In genomic region chr11:65396769-65397745, GRCh38 we compare ENCODE assay signal across 17 cellular contexts. TPM values are rescaled to one million over a fixed set of nuclear protein-coding genes. Genes with fewer than 3 reads are reported as not detected.
DNase-seq lines count a peak whose midpoint lies in the region; ATAC-seq and TF ChIP-seq lines count a peak whose summit lies in the region.
"Had no signal": no experiment of that assay in that cellular context is flagged by ENCODE, and none has a peak within 500 bp of the region (broad histone marks: within the 10 kb centered on the region; RNA-seq: fewer than 3 reads in every experiment).

No MANE protein-coding gene starts in this region.

- H3K4me3 Mint-ChIP-seq in chondrocyte (ENCODE audit: unreplicated experiment): no peak overlapping the region
- H3K4me3 Mint-ChIP-seq: activated CD4-positive, alpha-beta T cell treated with anti-CD3 and anti-CD28 coated beads, Interleukin-2, amount 10 ng/mL, durations not matched to agents 24 days and 14 days; stimulated activated memory B cell treated with anti-CD40 and anti-IgM and Interleukin-4, amounts not matched to agents 10 μg/mL and 1 μg/mL and 100 μg/mL, for 72 hours had no signal

- H3K4me1 Mint-ChIP-seq in chondrocyte (ENCODE audit: low read depth): peaks cover 3% of the 10 kb centered on the region

- TF ChIP-seq CTCF in RWPE1 (conservative IDR thresholded peaks at IDR 0.05; ENCODE audit: low read depth): no peak
- no peak for TF ChIP-seq CTCF in chondrocyte (IDR thresholded peaks at IDR 0.05)
- TF ChIP-seq CTCF in lower lobe of right lung (IDR thresholded peaks at IDR 0.05): no peak

- no peak for ATAC-seq in lower lobe of right lung
- ATAC-seq in SK-N-SH treated with all-trans-retinoic acid at 6 μM for 48 hours: no peak
- ATAC-seq: HCT116; left cardiac atrium; Panc1; stimulated activated memory B cell treated with anti-CD40 and anti-IgM and Interleukin-4, amounts not matched to agents 10 μg/mL and 1 μg/mL and 100 μg/mL, for 72 hours had no signal

- no peak overlapping the region for H3K4me3 ChIP-seq in lower lobe of right lung
- H3K4me3 ChIP-seq: transverse colon had no signal

- H3K27me3 ChIP-seq in lower lobe of right lung (ENCODE audit: low read depth): no peaks in the 10 kb centered on the region
- H3K27me3 ChIP-seq: transverse colon had no signal

- DNase-seq in RWPE1 (ENCODE audit: low spot score): no peak
- DNase-seq in chondrocyte (ENCODE audit: low spot score): peak; percentile 89
- no peak for DNase-seq in lower lobe of right lung
- DNase-seq: activated CD4-positive, alpha-beta T cell treated with anti-CD3 and anti-CD28 coated beads, Interleukin-2, amount 10 ng/mL, durations not matched to agents 24 days and 14 days; activated naive CD4-positive, alpha-beta T cell treated with anti-CD3 and anti-CD28 coated beads, Interleukin-2, amount 50 U/mL, for 16 hours; Calu3; IMR-90; left cardiac atrium; midbrain; MM.1S; transverse colon had no signal

- H3K36me3 ChIP-seq in lower lobe of right lung: peaks cover 89% of the 10 kb centered on the region

- CTCF ChIA-PET in RWPE1 (lab: Yijun Ruan, JAX): interaction anchor here (1.6 kb wide), 1 partner anchor 19 kb away, joined by 3 read pairs; no protein-coding TSS in a partner anchor

- no peak overlapping the region for H3K27ac Mint-ChIP-seq in chondrocyte (ENCODE audit: unreplicated experiment)
- H3K27ac Mint-ChIP-seq: activated CD4-positive, alpha-beta T cell treated with anti-CD3 and anti-CD28 coated beads, Interleukin-2, amount 10 ng/mL, durations not matched to agents 24 days and 14 days had no signal

- POLR2A ChIA-PET in RWPE1 (lab: Yijun Ruan, JAX; ENCODE audit: low non-redundant PET): no interaction called here

- H3K9me3 Mint-ChIP-seq in chondrocyte (ENCODE audit: low read depth): no peaks in the 10 kb centered on the region
- H3K9me3 Mint-ChIP-seq: activated CD4-positive, alpha-beta T cell treated with anti-CD3 and anti-CD28 coated beads, Interleukin-2, amount 10 ng/mL, durations not matched to agents 24 days and 14 days; stimulated activated memory B cell treated with anti-CD40 and anti-IgM and Interleukin-4, amounts not matched to agents 10 μg/mL and 1 μg/mL and 100 μg/mL, for 72 hours had no signal

- no peaks in the 10 kb centered on the region for H3K27me3 Mint-ChIP-seq in chondrocyte (ENCODE audit: low read depth)
- H3K27me3 Mint-ChIP-seq: activated CD4-positive, alpha-beta T cell treated with anti-CD3 and anti-CD28 coated beads, Interleukin-2, amount 10 ng/mL, durations not matched to agents 24 days and 14 days; stimulated activated memory B cell treated with anti-CD40 and anti-IgM and Interleukin-4, amounts not matched to agents 10 μg/mL and 1 μg/mL and 100 μg/mL, for 72 hours had no signal

- H3K4me1 ChIP-seq in lower lobe of right lung: peaks cover 4% of the 10 kb centered on the region

- peak overlapping the region; percentile 28 for H3K27ac ChIP-seq in RWPE1
- H3K27ac ChIP-seq in lower lobe of right lung: no peak overlapping the region
- H3K27ac ChIP-seq: epithelial cell of prostate, transverse colon had no signal

- H3K9me3 ChIP-seq in lower lobe of right lung: no peaks in the 10 kb centered on the region
- H3K9me3 ChIP-seq: transverse colon had no signal

- intact Hi-C loops in lower lobe of right lung (cut with DNase I): no loop called here

- H3K36me3 Mint-ChIP-seq in chondrocyte (ENCODE audit: low read depth): peaks cover 23% of the 10 kb centered on the region

TF ChIP-seq in SK-N-SH treated with all-trans-retinoic acid at 6 μM for 48 hours, 23 proteins besides CTCF, POLR2A, EP300 and RAD21:
- TF ChIP-seq, protein P1, sequence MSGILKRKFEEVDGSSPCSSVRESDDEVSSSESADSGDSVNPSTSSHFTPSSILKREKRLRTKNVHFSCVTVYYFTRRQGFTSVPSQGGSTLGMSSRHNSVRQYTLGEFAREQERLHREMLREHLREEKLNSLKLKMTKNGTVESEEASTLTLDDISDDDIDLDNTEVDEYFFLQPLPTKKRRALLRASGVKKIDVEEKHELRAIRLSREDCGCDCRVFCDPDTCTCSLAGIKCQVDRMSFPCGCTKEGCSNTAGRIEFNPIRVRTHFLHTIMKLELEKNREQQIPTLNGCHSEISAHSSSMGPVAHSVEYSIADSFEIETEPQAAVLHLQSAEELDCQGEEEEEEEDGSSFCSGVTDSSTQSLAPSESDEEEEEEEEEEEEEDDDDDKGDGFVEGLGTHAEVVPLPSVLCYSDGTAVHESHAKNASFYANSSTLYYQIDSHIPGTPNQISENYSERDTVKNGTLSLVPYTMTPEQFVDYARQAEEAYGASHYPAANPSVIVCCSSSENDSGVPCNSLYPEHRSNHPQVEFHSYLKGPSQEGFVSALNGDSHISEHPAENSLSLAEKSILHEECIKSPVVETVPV (CRISPR knock-in tag; IDR thresholded peaks at IDR 0.05): no peak

RNA-seq across cellular contexts. Expression of gene FRMD8, which starts 10.6 kb away (rescaled TPM):
- total RNA-seq in chondrocyte (43.6 to 49.6 TPM (median 45.5 TPM) in 3 replicates), lower lobe of right lung (22.6 TPM)

RNA-seq across cellular contexts. Expression of gene SLC25A45, which starts 14.6 kb away (rescaled TPM):
- total RNA-seq in chondrocyte: 11.7 to 14.4 TPM (median 13.1 TPM) in 3 replicates
- 13.0 TPM for total RNA-seq in lower lobe of right lung

RNA-seq across cellular contexts. Expression of gene NEAT1, which starts 25.5 kb away (rescaled TPM):
- total RNA-seq in chondrocyte (333 to 440 TPM (median 377 TPM) in 3 replicates), lower lobe of right lung (980 TPM)

RNA-seq across cellular contexts. Expression of gene TIGD3, which starts 42.5 kb away (rescaled TPM):
- total RNA-seq in chondrocyte (0.10 to 0.18 TPM in 2 of 3 replicates, not detected in the other), lower lobe of right lung (0.18 TPM)
- total RNA-seq: IMR-90, renal cortical epithelial cell had no signal
